ENCODE assay signal across 8 cellular contexts in the genomic region with DNA sequence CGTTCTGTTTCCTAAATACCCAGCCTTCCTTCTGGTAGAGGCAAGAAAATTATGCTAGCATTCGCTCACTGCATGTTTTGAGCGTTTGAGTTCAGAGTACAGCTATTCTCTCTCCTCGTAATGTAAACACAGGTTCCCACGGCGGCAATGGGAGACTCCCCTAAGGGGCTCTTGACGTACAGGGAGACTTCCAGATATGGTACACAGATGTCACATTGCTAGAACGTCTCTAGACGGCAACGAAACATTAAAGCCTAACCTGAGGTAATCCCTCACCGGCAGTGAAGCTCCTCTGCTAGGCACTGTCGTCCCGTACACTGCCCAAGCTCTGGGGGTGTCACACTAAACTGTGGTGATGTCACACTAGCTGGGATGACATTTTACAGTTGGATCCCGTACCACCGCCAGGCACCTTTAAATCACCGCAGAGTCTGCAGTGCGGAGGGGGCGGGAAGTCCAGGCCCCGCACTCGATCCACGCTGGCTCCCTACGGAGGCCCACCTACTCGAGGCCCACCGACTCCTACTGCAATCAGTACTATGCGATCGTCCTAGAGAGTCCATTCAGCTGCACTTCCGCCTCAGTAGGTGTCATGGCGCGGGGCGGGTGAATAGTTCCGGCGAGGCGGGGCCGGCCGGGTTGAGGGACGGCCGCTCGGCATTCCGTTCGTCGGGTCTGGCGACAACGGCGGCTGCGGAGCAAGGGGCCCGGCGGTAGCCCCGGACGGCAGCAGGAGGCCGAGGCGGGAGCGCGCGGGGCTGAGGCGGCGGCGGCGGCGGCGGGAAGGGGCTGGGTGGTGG. TPM values are rescaled to one million over a fixed set of nuclear protein-coding genes. Genes with fewer than 3 reads are reported as not detected.
DNase-seq lines count a peak whose midpoint lies in the region; ATAC-seq and TF ChIP-seq lines count a peak whose summit lies in the region.

A gene (plus strand): TSS at position 375 of the 800 bp plus-strand sequence.

- H3K27me3 Mint-ChIP-seq in T-helper 2 cell treated with Interferon-gamma antibody and Interleukin-4, amounts not matched to agents 5 μg/mL and 100 μg/mL, for 36 hours (ENCODE audit: low read depth): peaks cover 2% of the 10 kb centered on the region

- under 1% methylated on average over 60 of the region's 60 CpGs for WGBS in right cardiac atrium

- H3K27ac ChIP-seq in ascending aorta: peak within 1 kb of the TSS; percentile 92 to 94
- H3K27ac ChIP-seq in right cardiac atrium (ENCODE audit: low read length): peak within 1 kb of the TSS; percentile 96
- peak within 1 kb of the TSS; percentile 99 for H3K27ac ChIP-seq in rectal smooth muscle tissue (ENCODE audit: low read depth, low read length)
- H3K27ac ChIP-seq in vagina: peak within 1 kb of the TSS; percentile 92

- H3K4me3 Mint-ChIP-seq in T-helper 2 cell treated with Interferon-gamma antibody and Interleukin-4, amounts not matched to agents 5 μg/mL and 100 μg/mL, for 36 hours: peak within 1 kb of the TSS; percentile 98

- peak within 1 kb of the TSS; percentile 100 for H3K27ac Mint-ChIP-seq in T-helper 2 cell treated with Interferon-gamma antibody and Interleukin-4, amounts not matched to agents 5 μg/mL and 100 μg/mL, for 36 hours

- no peaks in the 10 kb centered on the region for H3K9me3 ChIP-seq in ascending aorta
- H3K9me3 ChIP-seq in right cardiac atrium (ENCODE audit: control insufficient read depth, low read length): no peaks in the 10 kb centered on the region
- no peaks in the 10 kb centered on the region for H3K9me3 ChIP-seq in vagina

- peak in 1 of 3 experiments; percentile 35 for TF ChIP-seq CTCF in ascending aorta (IDR thresholded peaks at IDR 0.05)
- TF ChIP-seq CTCF in vagina (IDR thresholded peaks at IDR 0.05): peak in 1 of 3 experiments; percentile 12

- intact Hi-C loops in ascending aorta (cut with DNase I) (loop anchor here (1.0 to 5.0 kb wide), 5 partner anchors 24 to 972 kb away; a partner anchor contains a TSS), right cardiac atrium (cut with DNase I) (loop anchor here in 1 of 4 donors (2.0 kb wide), 1 partner anchor 24 kb away; a partner anchor contains a TSS), vagina (cut with DNase I) (loop anchor here (2.0 kb wide), 1 partner anchor 24 kb away; a partner anchor contains a TSS)

- peaks cover 48% of the 10 kb centered on the region for H3K4me1 Mint-ChIP-seq in T-helper 2 cell treated with Interferon-gamma antibody and Interleukin-4, amounts not matched to agents 5 μg/mL and 100 μg/mL, for 36 hours (ENCODE audit: low read depth)

- ATAC-seq in GM18505 (IDR thresholded peaks at IDR 0.05; ENCODE audit: unreplicated experiment): peak; percentile 65
- ATAC-seq in HG02943 (IDR thresholded peaks at IDR 0.05; ENCODE audit: low read depth, unreplicated experiment): peak; percentile 70
- peak; percentile 95 for ATAC-seq in right cardiac atrium

- H3K9me3 Mint-ChIP-seq in T-helper 2 cell treated with Interferon-gamma antibody and Interleukin-4, amounts not matched to agents 5 μg/mL and 100 μg/mL, for 36 hours: no peaks in the 10 kb centered on the region

- peak; percentile 66 for DNase-seq in NCI-H187 treated with DMSO at 0.1 percent for 48 hours (lab: John Stamatoyannopoulos, UW)
- peak; percentile 92 for DNase-seq in T-helper 2 cell treated with Interferon-gamma antibody and Interleukin-4, amounts not matched to agents 5 μg/mL and 100 μg/mL, for 36 hours (ENCODE audit: low spot score)
- DNase-seq in ascending aorta (ENCODE audit: low spot score in 2 of 2): peak; percentile 67 to 96
- DNase-seq in right cardiac atrium: peak; percentile 94 to 97 (median 97)
- DNase-seq in vagina (ENCODE audit: extremely low spot score in 2 of 2): peak in 1 of 2 donors; percentile 92

- peaks cover 18% of the 10 kb centered on the region for H3K36me3 Mint-ChIP-seq in T-helper 2 cell treated with Interferon-gamma antibody and Interleukin-4, amounts not matched to agents 5 μg/mL and 100 μg/mL, for 36 hours (ENCODE audit: low read depth)

- H3K4me3 ChIP-seq in ascending aorta (peak within 1 kb of the TSS; percentile 83 to 90), right cardiac atrium (ENCODE audit: low read length) (peak within 1 kb of the TSS; percentile 76), rectal smooth muscle tissue (ENCODE audit: low read length) (peak within 1 kb of the TSS; percentile 99), vagina (peak within 1 kb of the TSS; percentile 81 to 99)

- H3K27me3 ChIP-seq in ascending aorta (no peaks in the 10 kb centered on the region), right cardiac atrium (ENCODE audit: control insufficient read depth, insufficient read depth) (no peaks in the 10 kb centered on the region), rectal smooth muscle tissue (ENCODE audit: control insufficient read depth, insufficient read depth, low read length) (no peaks in the 10 kb centered on the region), vagina (no peaks in the 10 kb centered on the region)

- TF ChIP-seq POLR2A in GM18505 (IDR thresholded peaks at IDR 0.05; ENCODE audit: borderline replicate concordance, extremely low read depth, insufficient read depth, insufficient read length) (peak; percentile 79), vagina (IDR thresholded peaks at IDR 0.05) (peak in 1 of 2 donors; percentile 69)

- H3K9ac ChIP-seq in rectal smooth muscle tissue (ENCODE audit: low read length): peak within 1 kb of the TSS; percentile 97

- peaks cover 4 to 33% of the 10 kb centered on the region in 2 donors for H3K4me1 ChIP-seq in ascending aorta
- peaks cover 3% of the 10 kb centered on the region for H3K4me1 ChIP-seq in right cardiac atrium (ENCODE audit: control insufficient read depth, insufficient read depth, low read length)
- peaks cover 23% of the 10 kb centered on the region for H3K4me1 ChIP-seq in rectal smooth muscle tissue (ENCODE audit: control insufficient read depth, insufficient read depth, low read length)
- H3K4me1 ChIP-seq in vagina: peaks cover 50% of the 10 kb centered on the region

- H3K36me3 ChIP-seq in ascending aorta (no peaks in the 10 kb centered on the region), rectal smooth muscle tissue (ENCODE audit: control insufficient read depth, insufficient read depth, low read length) (no peaks in the 10 kb centered on the region), vagina (no peaks in the 10 kb centered on the region)

RNA-seq across cellular contexts. Expression of the gene that starts here (rescaled TPM):
- 41.7 TPM for total RNA-seq in ascending aorta
- 10 to 100 TPM; 56.1 to 98.7 (median 62.8) TPM for total RNA-seq in right cardiac atrium
- 14.4 TPM for polyA plus RNA-seq in right cardiac atrium
- total RNA-seq in vagina: 52.3 TPM
